ENCODE assay signal across 12 cellular contexts in the genomic region with DNA sequence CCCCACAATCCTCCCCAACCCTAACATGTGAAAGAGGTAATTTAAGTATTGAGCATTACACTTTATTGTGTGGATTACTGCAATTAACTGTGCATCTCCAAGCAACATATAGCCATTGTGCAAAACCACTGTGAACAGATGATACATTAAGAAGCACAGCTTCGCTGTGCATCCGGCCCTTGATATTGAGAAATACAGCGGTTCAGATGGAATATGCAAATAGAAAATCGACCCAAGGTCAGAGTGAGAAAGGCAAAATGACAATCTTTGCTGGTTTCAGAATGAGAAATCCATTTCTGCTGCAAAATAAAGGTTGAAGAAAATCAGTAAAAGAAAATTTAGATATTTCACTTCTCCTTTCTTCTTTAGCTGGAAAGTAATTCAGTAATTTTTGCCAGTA.
"Had no signal": no experiment of that assay in that cellular context is flagged by ENCODE, and none has a peak within 500 bp of the region (broad histone marks: within the 10 kb centered on the region; RNA-seq: fewer than 3 reads in every experiment).

No MANE protein-coding gene starts in this region.

- H3K4me1 ChIP-seq: pancreas, sigmoid colon, spleen had no signal

- H3K9me3 ChIP-seq: pancreas, sigmoid colon had no signal

- H3K36me3 ChIP-seq: pancreas, sigmoid colon, spleen had no signal

- ATAC-seq: activated CD4-positive, CD25-positive, alpha-beta regulatory T cell treated with anti-CD3 and anti-CD28 coated beads, Interleukin-2, amount 50 U/mL, for 24 hours; activated T-helper 17 cell treated with anti-CD3 and anti-CD28 coated beads, Interleukin-2, amount 50 U/mL, for 72 hours; left lobe of liver; pancreas had no signal

- FAIRE-seq: keratinocyte, pancreas had no signal

- DNase-seq: activated naive CD4-positive, alpha-beta T cell treated with Interleukin-2 at 50 U/mL for 16 hours; aorta; effector memory CD4-positive, alpha-beta T cell; foreskin fibroblast; hippocampal formation; pancreas; sigmoid colon; spleen had no signal

- H3K27me3 ChIP-seq: pancreas, sigmoid colon, spleen had no signal

- H3K27ac ChIP-seq: pancreas, sigmoid colon, spleen had no signal

- H3K4me3 ChIP-seq: pancreas, sigmoid colon, spleen had no signal
